In genomic region chr5:120507826-120508463, GRCh38 we compare ENCODE assay signal across 29 cellular contexts. TPM values are rescaled to one million over a fixed set of nuclear protein-coding genes. Genes with fewer than 3 reads are reported as not detected.
DNase-seq lines count a peak whose midpoint lies in the region; ATAC-seq and TF ChIP-seq lines count a peak whose summit lies in the region.
"Had no signal": no experiment of that assay in that cellular context is flagged by ENCODE, and none has a peak within 500 bp of the region (broad histone marks: within the 10 kb centered on the region; RNA-seq: fewer than 3 reads in every experiment).

No MANE protein-coding gene starts in this region.

- H3K4me1 ChIP-seq in GM23248 (ENCODE audit: insufficient read depth), result peaks cover 43% of the 10 kb centered on the region
- peaks cover 5 to 12% of the 10 kb centered on the region in 2 donors for H3K4me1 ChIP-seq in neuronal stem cell (ENCODE audit: control insufficient read depth in 2 of 2, insufficient read depth in 1 of 2, low read depth in 1 of 2, low read length in 2 of 2)
- peaks cover 0 to 12% (median 0%) of the 10 kb centered on the region in 12 donors for H3K4me1 ChIP-seq in heart left ventricle
- H3K4me1 ChIP-seq: Peyer's patch, SJCRH30, suprapubic skin had no signal

- H3K23ac ChIP-seq in neuronal stem cell (ENCODE audit: low read depth, low read length, poor library complexity), result no peak overlapping the region

- H2BK5ac ChIP-seq in neuronal stem cell (ENCODE audit: low read length), result no peak overlapping the region

- 6 to 20% methylated on average over 2 of the region's 2 CpGs for WGBS in GM23248 (ENCODE audit: low coverage in 1 of 2, low lambda C conversion rate in 2 of 2, missing lambda C conversion rate in 2 of 2), 2 experiments
- WGBS in neuronal stem cell (ENCODE audit: extremely low coverage in 2 of 2, insufficient read length in 2 of 2, insufficient replicate concordance in 1 of 2), 2 donors, result no CpG with 5 or more reads among the region's 2 CpGs
- WGBS in heart left ventricle, 4 donors, result 75 to 87% (median 80%) methylated on average over 2 of the region's 2 CpGs

- H2BK15ac ChIP-seq in neuronal stem cell (ENCODE audit: low read length), result no peak overlapping the region

- no peaks in the 10 kb centered on the region for H3K27me3 Mint-ChIP-seq in T-helper 17 cell
- H3K27me3 Mint-ChIP-seq: activated naive CD8-positive, alpha-beta T cell treated with anti-CD3 and anti-CD28 coated beads for 36 hours; stimulated activated memory B cell treated with anti-CD40 and anti-IgM and Interleukin-4, amounts not matched to agents 10 μg/mL and 1 μg/mL and 100 μg/mL, for 72 hours had no signal

- H2AFZ ChIP-seq in GM23248 (peak overlapping the region; percentile 16), neuronal stem cell (ENCODE audit: low read length) (peak overlapping the region; percentile 6)

- H4K8ac ChIP-seq in neuronal stem cell (ENCODE audit: low read depth, low read length), result no peak overlapping the region

- TF ChIP-seq POLR2A in heart left ventricle (IDR thresholded peaks at IDR 0.05), result no peak

- DNase-seq in GM23248 (peak; percentile 65), SK-N-MC (ENCODE audit: low read depth, low spot score) (no peak), fibroblast of gingiva (ENCODE audit: low read depth) (peak; percentile 40), neuronal stem cell (ENCODE audit: low spot score) (no peak), T-helper 17 cell (no peak), GM10266 (ENCODE audit: extremely low spot score) (no peak), heart left ventricle (no peak), DMS53 (lab: John Stamatoyannopoulos, UW) (no peak)
- DNase-seq: activated CD4-positive, alpha-beta T cell treated with anti-CD3 and anti-CD28 coated beads for 48 hours; activated naive CD8-positive, alpha-beta T cell treated with anti-CD3 and anti-CD28 coated beads for 36 hours; brain microvascular endothelial cell; CD8-positive, alpha-beta T cell; DMS153; endodermal cell; heart right ventricle; immature natural killer cell; left ventricle myocardium inferior; NCI-H1048; NCI-H187 treated with DMSO at 0.1 percent for 48 hours; NCI-H345; Peyer's patch; SJCRH30; T-helper 1 cell had no signal

- H3K9ac ChIP-seq in GM23248, result peak overlapping the region; percentile 50
- peak overlapping the region; percentile 16 for H3K9ac ChIP-seq in SK-N-MC (ENCODE audit: insufficient read length)
- no peak overlapping the region for H3K9ac ChIP-seq in neuronal stem cell (ENCODE audit: low read depth, low read length, poor library complexity)

- H3K14ac ChIP-seq in neuronal stem cell (ENCODE audit: low read length), result no peak overlapping the region

- TF ChIP-seq CTCF in GM10266 (IDR thresholded peaks at IDR 0.05; ENCODE audit: control insufficient read depth, insufficient read depth, low read depth, missing control alignments) (no peak), heart left ventricle (IDR thresholded peaks at IDR 0.05) (no peak)

- H3K36me3 Mint-ChIP-seq in T-helper 17 cell (ENCODE audit: low read depth), result no peaks in the 10 kb centered on the region
- H3K36me3 Mint-ChIP-seq: activated naive CD8-positive, alpha-beta T cell treated with anti-CD3 and anti-CD28 coated beads for 36 hours; CD8-positive, alpha-beta T cell; immature natural killer cell; stimulated activated memory B cell treated with anti-CD40 and anti-IgM and Interleukin-4, amounts not matched to agents 10 μg/mL and 1 μg/mL and 100 μg/mL, for 72 hours had no signal

- no peaks in the 10 kb centered on the region for H3K9me2 ChIP-seq in GM23248 (ENCODE audit: insufficient read depth)

- ATAC-seq in T-helper 17 cell, result no peak
- ATAC-seq in heart left ventricle, result no peak
- ATAC-seq: CD8-positive, alpha-beta T cell; GM12878; heart right ventricle; stimulated activated memory B cell treated with anti-CD40 and anti-IgM and Interleukin-4, amounts not matched to agents 10 μg/mL and 1 μg/mL and 100 μg/mL, for 72 hours had no signal

- H2BK12ac ChIP-seq in neuronal stem cell (ENCODE audit: low read length), result no peak overlapping the region

- no peak overlapping the region for H4K91ac ChIP-seq in neuronal stem cell (ENCODE audit: low read depth, low read length, poor library complexity)

- no peak overlapping the region for H3K4ac ChIP-seq in neuronal stem cell (ENCODE audit: low read length)

- peaks cover 10% of the 10 kb centered on the region; the same call in 1 of the 2 replicates for H3F3A ChIP-seq in GM23248 (ENCODE audit: insufficient read depth)

- no peaks in the 10 kb centered on the region for H4K20me1 ChIP-seq in GM23248 (ENCODE audit: insufficient read depth)

- in situ Hi-C loops in GM23248 (cut with MboI), result no loop called here

- H3K9me3 ChIP-seq in GM23248 (ENCODE audit: low read depth) (no peaks in the 10 kb centered on the region), SK-N-MC (ENCODE audit: low read depth, low read length) (no peaks in the 10 kb centered on the region), neuronal stem cell (replicated peaks in 1 of 2; ENCODE audit: control insufficient read depth in 2 of 2, insufficient read depth in 1 of 2, low read depth in 1 of 2, low read length in 2 of 2) (no peaks in the 10 kb centered on the region), T-helper 17 cell (ENCODE audit: control insufficient read depth, low read length, poor library complexity, severe bottlenecking) (no peaks in the 10 kb centered on the region), heart left ventricle (no peaks in the 10 kb centered on the region)
- H3K9me3 ChIP-seq: heart right ventricle, left ventricle myocardium inferior, Peyer's patch, SJCRH30, suprapubic skin had no signal

- no peak overlapping the region for H3K18ac ChIP-seq in neuronal stem cell (ENCODE audit: low read length)

- intact Hi-C loops in heart left ventricle (cut with DNase I), result no loop called here

- H3K4me3 ChIP-seq in GM23248 (peak overlapping the region; percentile 47), SK-N-MC (no peak overlapping the region; the same call in 1 of the 2 replicates), neuronal stem cell (ENCODE audit: low read length in 2 of 2) (no peak overlapping the region), heart left ventricle (no peak overlapping the region)
- H3K4me3 ChIP-seq: coronary artery, GM12878, heart right ventricle, left ventricle myocardium inferior, Peyer's patch, SJCRH30, skin epidermis, suprapubic skin had no signal

- H3K4me1 Mint-ChIP-seq in T-helper 17 cell, result no peaks in the 10 kb centered on the region
- H3K4me1 Mint-ChIP-seq: activated naive CD8-positive, alpha-beta T cell treated with anti-CD3 and anti-CD28 coated beads for 36 hours; immature natural killer cell; stimulated activated memory B cell treated with anti-CD40 and anti-IgM and Interleukin-4, amounts not matched to agents 10 μg/mL and 1 μg/mL and 100 μg/mL, for 72 hours had no signal

- H3K36me3 ChIP-seq in GM23248 (ENCODE audit: low read depth) (no peaks in the 10 kb centered on the region), SK-N-MC (ENCODE audit: insufficient read depth, low read length) (no peaks in the 10 kb centered on the region), neuronal stem cell (replicated peaks in 1 of 2; ENCODE audit: control insufficient read depth in 2 of 2, insufficient read depth in 2 of 2, low read length in 2 of 2) (no peaks in the 10 kb centered on the region), heart left ventricle (no peaks in the 10 kb centered on the region)
- H3K36me3 ChIP-seq: brain microvascular endothelial cell, heart right ventricle, left ventricle myocardium inferior, Peyer's patch, SJCRH30, suprapubic skin had no signal

- H3K79me2 ChIP-seq in GM23248 (ENCODE audit: insufficient read depth), result peaks cover 96% of the 10 kb centered on the region

- H3K27ac Mint-ChIP-seq in T-helper 17 cell, result no peak overlapping the region
- H3K27ac Mint-ChIP-seq: activated naive CD8-positive, alpha-beta T cell treated with anti-CD3 and anti-CD28 coated beads for 36 hours; activated T-helper 2 cell treated with anti-CD3 and anti-CD28 coated beads, Interferon-gamma antibody, Interleukin-2, Interleukin-4, amounts not matched to agents 10 μg/mL and 5 μg/mL and 100 μg/mL, durations not matched to agents 14 hours and 24 hours and 36 hours; CD8-positive, alpha-beta T cell; endodermal cell; immature natural killer cell; stimulated activated memory B cell treated with anti-CD40 and anti-IgM and Interleukin-4, amounts not matched to agents 10 μg/mL and 1 μg/mL and 100 μg/mL, for 72 hours had no signal

- no peak overlapping the region for H3K4me3 Mint-ChIP-seq in T-helper 17 cell
- H3K4me3 Mint-ChIP-seq: activated naive CD8-positive, alpha-beta T cell treated with anti-CD3 and anti-CD28 coated beads for 36 hours; CD8-positive, alpha-beta T cell; endodermal cell; immature natural killer cell; stimulated activated memory B cell treated with anti-CD40 and anti-IgM and Interleukin-4, amounts not matched to agents 10 μg/mL and 1 μg/mL and 100 μg/mL, for 72 hours had no signal

- H3K4me2 ChIP-seq in GM23248 (ENCODE audit: unreplicated experiment), result peak overlapping the region; percentile 68
- no peak overlapping the region for H3K4me2 ChIP-seq in neuronal stem cell (ENCODE audit: insufficient read depth, low read length, poor library complexity, severe bottlenecking)

- no peak overlapping the region for H2AK5ac ChIP-seq in neuronal stem cell (ENCODE audit: low read depth, low read length)

- H2BK120ac ChIP-seq in neuronal stem cell (ENCODE audit: low read depth, low read length), result no peak overlapping the region

- peak overlapping the region; percentile 56 for H3K27ac ChIP-seq in GM23248
- H3K27ac ChIP-seq in SK-N-MC, result peak overlapping the region; percentile 68
- no peak overlapping the region for H3K27ac ChIP-seq in neuronal stem cell (replicated peaks; ENCODE audit: low read length)
- H3K27ac ChIP-seq in heart left ventricle, result no peak overlapping the region
- H3K27ac ChIP-seq: brain microvascular endothelial cell, coronary artery, heart right ventricle, left ventricle myocardium inferior, Peyer's patch, SJCRH30, suprapubic skin had no signal

- H3K27me3 ChIP-seq in GM23248 (replicated peaks; ENCODE audit: insufficient read depth) (no peaks in the 10 kb centered on the region), neuronal stem cell (ENCODE audit: control insufficient read depth in 3 of 3, insufficient read depth in 3 of 3, low read depth in 1 of 3, low read length in 3 of 3) (no peaks in the 10 kb centered on the region), heart left ventricle (no peaks in the 10 kb centered on the region)
- H3K27me3 ChIP-seq: brain microvascular endothelial cell, heart right ventricle, Peyer's patch, SJCRH30, suprapubic skin had no signal

- no peaks in the 10 kb centered on the region for H3K79me1 ChIP-seq in neuronal stem cell (ENCODE audit: low read depth, low read length)

RNA-seq across cellular contexts. Expression of gene PRR16, which starts 43.8 kb away (rescaled TPM):
- total RNA-seq in GM23248 (2014; rRNA removed; shearing (Covaris generic)), result 32.5 and 33.0 TPM in 2 replicates
- polyA plus RNA-seq in GM23248 (2016; fragmentation: Nextera tagmentation; extraction: Ambion mirVana) (67.4 and 68.8 TPM in 2 replicates), heart left ventricle (1 to 10 TPM; 4.0 to 5.2 TPM)
- polyA plus RNA-seq in neuronal stem cell (2013, experiment 1 of 2), result 0.15 TPM
- polyA plus RNA-seq in neuronal stem cell (2013, experiment 2 of 2), result 0.24 TPM
- total RNA-seq in T-helper 17 cell (not detected), heart left ventricle (10 to 100 TPM in 3 of 9 donors, 1 to 10 TPM in 6; 4.7 to 18.8 (median 9.0) TPM)
- total RNA-seq: activated naive CD8-positive, alpha-beta T cell treated with anti-CD3 and anti-CD28 coated beads for 36 hours; activated T-helper 2 cell treated with anti-CD3 and anti-CD28 coated beads, Interferon-gamma antibody, Interleukin-2, Interleukin-4, amounts not matched to agents 10 μg/mL and 5 μg/mL and 100 μg/mL, durations not matched to agents 14 hours and 24 hours and 36 hours; CD8-positive, alpha-beta T cell; GM12878 had no signal
- polyA plus RNA-seq: GM12878, immature natural killer cell had no signal

Comparison
In these comparisons a context has a peak if more than half of its experiments do, and no peak if none do; other contexts are left out.
1. DNase-seq: peak in GM23248 (single experiment) and fibroblast of gingiva (single experiment); none in SK-N-MC (single experiment), neuronal stem cell (single experiment), T-helper 17 cell (0 of 3), GM10266 (single experiment), heart left ventricle (0 of 5) and DMS53 (single experiment).
2. H3K27ac ChIP-seq: peak in GM23248 (single experiment) and SK-N-MC (single experiment); none in neuronal stem cell (single experiment) and heart left ventricle (0 of 12).
3. RNA of gene PRR16, which starts 43.8 kb away (total RNA-seq): 32.5 to 33.0 TPM in GM23248 and 4.7 to 18.8 TPM in heart left ventricle; not detected in T-helper 17 cell; every median in the first group is over 4 times any median in the second.